Comparison of ENCODE assay signal across 1 cellular context in the genomic region with DNA sequence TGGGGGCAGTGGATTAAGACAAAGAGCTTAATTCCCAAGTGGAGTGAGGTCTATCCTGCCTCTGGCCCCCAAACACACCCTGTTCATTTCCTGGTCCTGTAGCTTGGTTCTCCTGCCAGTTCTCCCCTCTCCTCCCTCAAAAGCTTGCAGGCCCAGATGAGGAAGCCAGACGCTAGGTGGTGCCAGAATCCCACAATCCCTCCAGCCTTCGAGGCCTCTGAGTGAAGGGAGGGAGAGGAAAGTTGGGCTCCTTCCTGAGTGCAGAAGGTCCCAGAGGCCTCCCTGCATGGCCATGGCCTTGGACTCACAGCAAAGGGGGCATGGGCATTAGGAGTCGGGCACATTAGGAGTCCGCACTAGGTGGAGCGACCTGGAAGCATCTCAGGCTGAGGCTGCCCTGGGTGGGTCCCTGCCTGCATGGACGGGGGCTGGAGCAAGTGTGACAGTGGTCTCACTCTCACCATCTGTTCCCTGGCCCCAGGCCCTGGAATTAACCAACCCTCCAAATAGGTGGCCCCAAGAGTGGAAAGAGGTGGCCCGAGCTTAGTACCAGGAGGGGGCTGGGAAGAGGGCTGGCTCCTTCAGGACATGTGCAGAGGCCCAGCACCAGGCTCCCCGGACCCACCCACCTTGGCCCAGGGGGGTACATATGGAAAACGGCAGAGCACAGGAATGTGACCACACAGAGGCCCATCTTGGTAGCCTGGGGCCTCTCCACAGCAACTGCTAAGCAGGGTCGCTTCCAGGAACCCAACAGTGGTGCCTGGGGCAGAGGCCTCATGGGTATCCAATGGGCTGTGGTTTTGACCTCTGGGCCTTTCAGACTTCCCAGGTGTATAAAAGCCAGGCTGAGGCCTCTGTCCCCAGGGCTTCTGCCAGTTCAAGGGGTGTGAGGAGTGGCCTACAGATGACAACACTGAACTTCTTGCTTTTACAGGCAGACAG.
TF ChIP-seq lines count a peak whose summit lies in the region.

No MANE protein-coding gene starts in this region.

TF ChIP-seq in HepG2, 621 proteins besides CTCF, POLR2A, EP300 and RAD21 (continued from another document and continues in another):
- TF ChIP-seq, protein P1, sequence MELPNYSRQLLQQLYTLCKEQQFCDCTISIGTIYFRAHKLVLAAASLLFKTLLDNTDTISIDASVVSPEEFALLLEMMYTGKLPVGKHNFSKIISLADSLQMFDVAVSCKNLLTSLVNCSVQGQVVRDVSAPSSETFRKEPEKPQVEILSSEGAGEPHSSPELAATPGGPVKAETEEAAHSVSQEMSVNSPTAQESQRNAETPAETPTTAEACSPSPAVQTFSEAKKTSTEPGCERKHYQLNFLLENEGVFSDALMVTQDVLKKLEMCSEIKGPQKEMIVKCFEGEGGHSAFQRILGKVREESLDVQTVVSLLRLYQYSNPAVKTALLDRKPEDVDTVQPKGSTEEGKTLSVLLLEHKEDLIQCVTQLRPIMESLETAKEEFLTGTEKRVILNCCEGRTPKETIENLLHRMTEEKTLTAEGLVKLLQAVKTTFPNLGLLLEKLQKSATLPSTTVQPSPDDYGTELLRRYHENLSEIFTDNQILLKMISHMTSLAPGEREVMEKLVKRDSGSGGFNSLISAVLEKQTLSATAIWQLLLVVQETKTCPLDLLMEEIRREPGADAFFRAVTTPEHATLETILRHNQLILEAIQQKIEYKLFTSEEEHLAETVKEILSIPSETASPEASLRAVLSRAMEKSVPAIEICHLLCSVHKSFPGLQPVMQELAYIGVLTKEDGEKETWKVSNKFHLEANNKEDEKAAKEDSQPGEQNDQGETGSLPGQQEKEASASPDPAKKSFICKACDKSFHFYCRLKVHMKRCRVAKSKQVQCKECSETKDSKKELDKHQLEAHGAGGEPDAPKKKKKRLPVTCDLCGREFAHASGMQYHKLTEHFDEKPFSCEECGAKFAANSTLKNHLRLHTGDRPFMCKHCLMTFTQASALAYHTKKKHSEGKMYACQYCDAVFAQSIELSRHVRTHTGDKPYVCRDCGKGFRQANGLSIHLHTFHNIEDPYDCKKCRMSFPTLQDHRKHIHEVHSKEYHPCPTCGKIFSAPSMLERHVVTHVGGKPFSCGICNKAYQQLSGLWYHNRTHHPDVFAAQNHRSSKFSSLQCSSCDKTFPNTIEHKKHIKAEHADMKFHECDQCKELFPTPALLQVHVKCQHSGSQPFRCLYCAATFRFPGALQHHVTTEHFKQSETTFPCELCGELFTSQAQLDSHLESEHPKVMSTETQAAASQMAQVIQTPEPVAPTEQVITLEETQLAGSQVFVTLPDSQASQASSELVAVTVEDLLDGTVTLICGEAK (IDR thresholded peaks at IDR 0.05) = no peak
- TF ChIP-seq, protein P1 (CRISPR knock-in tag; IDR thresholded peaks at IDR 0.05) = no peak
- TF ChIP-seq HNRNPH1 (optimal IDR thresholded peaks at IDR 0.05; ENCODE audit: low read depth, low read length) (no peak), STAT5B (CRISPR knock-in tag; IDR thresholded peaks at IDR 0.05) (no peak), HNRNPK (IDR thresholded peaks at IDR 0.05; ENCODE audit: low read depth, low read length, poor library complexity, severe bottlenecking) (no peak), FOXK2 (IDR thresholded peaks at IDR 0.05) (no peak), POLR2G (IDR thresholded peaks at IDR 0.05; ENCODE audit: low read depth, low read length) (peak; percentile 15; the same call in 1 of the 2 replicates), RBFOX2 (IDR thresholded peaks at IDR 0.05; ENCODE audit: low read depth, low read length) (0 out of 2 replicates have a peak, but pooled peaks have one; percentile 16), ONECUT2 (CRISPR knock-in tag; IDR thresholded peaks at IDR 0.05) (no peak), SAP130 (CRISPR knock-in tag; IDR thresholded peaks at IDR 0.05; ENCODE audit: low read depth) (no peak), NAIF1 (CRISPR knock-in tag; IDR thresholded peaks at IDR 0.05; ENCODE audit: borderline replicate concordance) (no peak), ZFP36 (IDR thresholded peaks at IDR 0.05; ENCODE audit: borderline replicate concordance, low read depth, low read length, partially characterized antibody) (no peak), RFXAP (CRISPR knock-in tag; IDR thresholded peaks at IDR 0.05; ENCODE audit: borderline replicate concordance) (no peak)
- TF ChIP-seq, protein P2, sequence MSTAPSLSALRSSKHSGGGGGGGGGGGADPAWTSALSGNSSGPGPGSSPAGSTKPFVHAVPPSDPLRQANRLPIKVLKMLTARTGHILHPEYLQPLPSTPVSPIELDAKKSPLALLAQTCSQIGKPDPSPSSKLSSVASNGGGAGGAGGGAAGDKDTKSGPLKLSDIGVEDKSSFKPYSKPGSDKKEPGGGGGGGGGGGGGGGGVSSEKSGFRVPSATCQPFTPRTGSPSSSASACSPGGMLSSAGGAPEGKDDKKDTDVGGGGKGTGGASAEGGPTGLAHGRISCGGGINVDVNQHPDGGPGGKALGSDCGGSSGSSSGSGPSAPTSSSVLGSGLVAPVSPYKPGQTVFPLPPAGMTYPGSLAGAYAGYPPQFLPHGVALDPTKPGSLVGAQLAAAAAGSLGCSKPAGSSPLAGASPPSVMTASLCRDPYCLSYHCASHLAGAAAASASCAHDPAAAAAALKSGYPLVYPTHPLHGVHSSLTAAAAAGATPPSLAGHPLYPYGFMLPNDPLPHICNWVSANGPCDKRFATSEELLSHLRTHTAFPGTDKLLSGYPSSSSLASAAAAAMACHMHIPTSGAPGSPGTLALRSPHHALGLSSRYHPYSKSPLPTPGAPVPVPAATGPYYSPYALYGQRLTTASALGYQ (CRISPR knock-in tag; IDR thresholded peaks at IDR 0.05) = no peak
- TF ChIP-seq, protein P3, sequence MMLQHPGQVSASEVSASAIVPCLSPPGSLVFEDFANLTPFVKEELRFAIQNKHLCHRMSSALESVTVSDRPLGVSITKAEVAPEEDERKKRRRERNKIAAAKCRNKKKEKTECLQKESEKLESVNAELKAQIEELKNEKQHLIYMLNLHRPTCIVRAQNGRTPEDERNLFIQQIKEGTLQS (CRISPR knock-in tag; IDR thresholded peaks at IDR 0.05) = no peak
- TF ChIP-seq, protein P4, sequence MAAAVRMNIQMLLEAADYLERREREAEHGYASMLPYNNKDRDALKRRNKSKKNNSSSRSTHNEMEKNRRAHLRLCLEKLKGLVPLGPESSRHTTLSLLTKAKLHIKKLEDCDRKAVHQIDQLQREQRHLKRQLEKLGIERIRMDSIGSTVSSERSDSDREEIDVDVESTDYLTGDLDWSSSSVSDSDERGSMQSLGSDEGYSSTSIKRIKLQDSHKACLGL (CRISPR knock-in tag; IDR thresholded peaks at IDR 0.05) = no peak
- TF ChIP-seq, protein P5, sequence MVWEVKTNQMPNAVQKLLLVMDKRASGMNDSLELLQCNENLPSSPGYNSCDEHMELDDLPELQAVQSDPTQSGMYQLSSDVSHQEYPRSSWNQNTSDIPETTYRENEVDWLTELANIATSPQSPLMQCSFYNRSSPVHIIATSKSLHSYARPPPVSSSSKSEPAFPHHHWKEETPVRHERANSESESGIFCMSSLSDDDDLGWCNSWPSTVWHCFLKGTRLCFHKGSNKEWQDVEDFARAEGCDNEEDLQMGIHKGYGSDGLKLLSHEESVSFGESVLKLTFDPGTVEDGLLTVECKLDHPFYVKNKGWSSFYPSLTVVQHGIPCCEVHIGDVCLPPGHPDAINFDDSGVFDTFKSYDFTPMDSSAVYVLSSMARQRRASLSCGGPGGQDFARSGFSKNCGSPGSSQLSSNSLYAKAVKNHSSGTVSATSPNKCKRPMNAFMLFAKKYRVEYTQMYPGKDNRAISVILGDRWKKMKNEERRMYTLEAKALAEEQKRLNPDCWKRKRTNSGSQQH (CRISPR knock-in tag; IDR thresholded peaks at IDR 0.05; ENCODE audit: low read depth) = no peak
- TF ChIP-seq, protein P6, sequence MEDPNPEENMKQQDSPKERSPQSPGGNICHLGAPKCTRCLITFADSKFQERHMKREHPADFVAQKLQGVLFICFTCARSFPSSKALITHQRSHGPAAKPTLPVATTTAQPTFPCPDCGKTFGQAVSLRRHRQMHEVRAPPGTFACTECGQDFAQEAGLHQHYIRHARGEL (CRISPR knock-in tag; IDR thresholded peaks at IDR 0.05) = peak; percentile 90
- TF ChIP-seq, protein P7, sequence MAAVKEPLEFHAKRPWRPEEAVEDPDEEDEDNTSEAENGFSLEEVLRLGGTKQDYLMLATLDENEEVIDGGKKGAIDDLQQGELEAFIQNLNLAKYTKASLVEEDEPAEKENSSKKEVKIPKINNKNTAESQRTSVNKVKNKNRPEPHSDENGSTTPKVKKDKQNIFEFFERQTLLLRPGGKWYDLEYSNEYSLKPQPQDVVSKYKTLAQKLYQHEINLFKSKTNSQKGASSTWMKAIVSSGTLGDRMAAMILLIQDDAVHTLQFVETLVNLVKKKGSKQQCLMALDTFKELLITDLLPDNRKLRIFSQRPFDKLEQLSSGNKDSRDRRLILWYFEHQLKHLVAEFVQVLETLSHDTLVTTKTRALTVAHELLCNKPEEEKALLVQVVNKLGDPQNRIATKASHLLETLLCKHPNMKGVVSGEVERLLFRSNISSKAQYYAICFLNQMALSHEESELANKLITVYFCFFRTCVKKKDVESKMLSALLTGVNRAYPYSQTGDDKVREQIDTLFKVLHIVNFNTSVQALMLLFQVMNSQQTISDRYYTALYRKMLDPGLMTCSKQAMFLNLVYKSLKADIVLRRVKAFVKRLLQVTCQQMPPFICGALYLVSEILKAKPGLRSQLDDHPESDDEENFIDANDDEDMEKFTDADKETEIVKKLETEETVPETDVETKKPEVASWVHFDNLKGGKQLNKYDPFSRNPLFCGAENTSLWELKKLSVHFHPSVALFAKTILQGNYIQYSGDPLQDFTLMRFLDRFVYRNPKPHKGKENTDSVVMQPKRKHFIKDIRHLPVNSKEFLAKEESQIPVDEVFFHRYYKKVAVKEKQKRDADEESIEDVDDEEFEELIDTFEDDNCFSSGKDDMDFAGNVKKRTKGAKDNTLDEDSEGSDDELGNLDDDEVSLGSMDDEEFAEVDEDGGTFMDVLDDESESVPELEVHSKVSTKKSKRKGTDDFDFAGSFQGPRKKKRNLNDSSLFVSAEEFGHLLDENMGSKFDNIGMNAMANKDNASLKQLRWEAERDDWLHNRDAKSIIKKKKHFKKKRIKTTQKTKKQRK (IDR thresholded peaks at IDR 0.05; ENCODE audit: low read length) = no peak
- TF ChIP-seq, protein P8, sequence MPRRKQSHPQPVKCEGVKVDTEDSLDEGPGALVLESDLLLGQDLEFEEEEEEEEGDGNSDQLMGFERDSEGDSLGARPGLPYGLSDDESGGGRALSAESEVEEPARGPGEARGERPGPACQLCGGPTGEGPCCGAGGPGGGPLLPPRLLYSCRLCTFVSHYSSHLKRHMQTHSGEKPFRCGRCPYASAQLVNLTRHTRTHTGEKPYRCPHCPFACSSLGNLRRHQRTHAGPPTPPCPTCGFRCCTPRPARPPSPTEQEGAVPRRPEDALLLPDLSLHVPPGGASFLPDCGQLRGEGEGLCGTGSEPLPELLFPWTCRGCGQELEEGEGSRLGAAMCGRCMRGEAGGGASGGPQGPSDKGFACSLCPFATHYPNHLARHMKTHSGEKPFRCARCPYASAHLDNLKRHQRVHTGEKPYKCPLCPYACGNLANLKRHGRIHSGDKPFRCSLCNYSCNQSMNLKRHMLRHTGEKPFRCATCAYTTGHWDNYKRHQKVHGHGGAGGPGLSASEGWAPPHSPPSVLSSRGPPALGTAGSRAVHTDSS (CRISPR knock-in tag; conservative IDR thresholded peaks at IDR 0.05) = no peak
- TF ChIP-seq, protein P9, sequence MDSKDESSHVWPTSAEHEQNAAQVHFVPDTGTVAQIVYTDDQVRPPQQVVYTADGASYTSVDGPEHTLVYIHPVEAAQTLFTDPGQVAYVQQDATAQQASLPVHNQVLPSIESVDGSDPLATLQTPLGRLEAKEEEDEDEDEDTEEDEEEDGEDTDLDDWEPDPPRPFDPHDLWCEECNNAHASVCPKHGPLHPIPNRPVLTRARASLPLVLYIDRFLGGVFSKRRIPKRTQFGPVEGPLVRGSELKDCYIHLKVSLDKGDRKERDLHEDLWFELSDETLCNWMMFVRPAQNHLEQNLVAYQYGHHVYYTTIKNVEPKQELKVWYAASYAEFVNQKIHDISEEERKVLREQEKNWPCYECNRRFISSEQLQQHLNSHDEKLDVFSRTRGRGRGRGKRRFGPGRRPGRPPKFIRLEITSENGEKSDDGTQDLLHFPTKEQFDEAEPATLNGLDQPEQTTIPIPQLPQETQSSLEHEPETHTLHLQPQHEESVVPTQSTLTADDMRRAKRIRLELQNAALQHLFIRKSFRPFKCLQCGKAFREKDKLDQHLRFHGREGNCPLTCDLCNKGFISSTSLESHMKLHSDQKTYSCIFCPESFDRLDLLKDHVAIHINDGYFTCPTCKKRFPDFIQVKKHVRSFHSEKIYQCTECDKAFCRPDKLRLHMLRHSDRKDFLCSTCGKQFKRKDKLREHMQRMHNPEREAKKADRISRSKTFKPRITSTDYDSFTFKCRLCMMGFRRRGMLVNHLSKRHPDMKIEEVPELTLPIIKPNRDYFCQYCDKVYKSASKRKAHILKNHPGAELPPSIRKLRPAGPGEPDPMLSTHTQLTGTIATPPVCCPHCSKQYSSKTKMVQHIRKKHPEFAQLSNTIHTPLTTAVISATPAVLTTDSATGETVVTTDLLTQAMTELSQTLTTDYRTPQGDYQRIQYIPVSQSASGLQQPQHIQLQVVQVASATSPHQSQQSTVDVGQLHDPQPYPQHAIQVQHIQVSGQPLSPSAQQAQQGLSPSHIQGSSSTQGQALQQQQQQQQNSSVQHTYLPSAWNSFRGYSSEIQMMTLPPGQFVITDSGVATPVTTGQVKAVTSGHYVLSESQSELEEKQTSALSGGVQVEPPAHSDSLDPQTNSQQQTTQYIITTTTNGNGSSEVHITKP (CRISPR knock-in tag; IDR thresholded peaks at IDR 0.05; ENCODE audit: low read depth) = no peak
